Comparison of ENCODE assay signal across 20 cellular contexts in genomic region chr22:44407404-44408226, GRCh38.
DNase-seq lines count a peak whose midpoint lies in the region; ATAC-seq and TF ChIP-seq lines count a peak whose summit lies in the region.
"Had no signal": no experiment of that assay in that cellular context is flagged by ENCODE, and none has a peak within 500 bp of the region (broad histone marks: within the 10 kb centered on the region; RNA-seq: fewer than 3 reads in every experiment).

No MANE protein-coding gene starts in this region.

- no peak overlapping the region for H2BK5ac ChIP-seq in mesendoderm (ENCODE audit: low read length)

- H2BK120ac ChIP-seq in mesendoderm (ENCODE audit: low read depth, low read length): no peak overlapping the region

- WGBS in mesendoderm (ENCODE audit: extremely low coverage, insufficient coverage, low lambda C conversion rate): no CpG with 5 or more reads among the region's 18 CpGs
- 80 to 82% methylated on average over 18 of the region's 18 CpGs for WGBS in aorta, 2 donors

- H3K36me3 Mint-ChIP-seq in chondrocyte (ENCODE audit: low read depth) (no peaks in the 10 kb centered on the region), nephron progenitor cell (ENCODE audit: low read depth) (no peaks in the 10 kb centered on the region)
- H3K36me3 Mint-ChIP-seq in stimulated activated memory B cell treated with anti-CD40 and anti-IgM and Interleukin-4, amounts not matched to agents 10 μg/mL and 1 μg/mL and 100 μg/mL, for 72 hours: no peaks in the 10 kb centered on the region
- H3K36me3 Mint-ChIP-seq: neural progenitor cell had no signal

- peak; percentile 4 for DNase-seq in activated naive CD4-positive, alpha-beta T cell treated with anti-CD3 and anti-CD28 coated beads, Interleukin-2, amount 50 U/mL, for 16 hours
- no peak for DNase-seq in activated naive CD4-positive, alpha-beta T cell (lab: John Stamatoyannopoulos, UW)
- peak; percentile 68 for DNase-seq in chondrocyte (ENCODE audit: low spot score)
- DNase-seq in mesendoderm: no peak
- DNase-seq in aorta: peak; percentile 36 to 43
- DNase-seq in nephron progenitor cell: no peak
- DNase-seq: activated CD4-positive, alpha-beta T cell treated with anti-CD3 and anti-CD28 coated beads, Interleukin-2, amount 10 ng/mL, durations not matched to agents 7 days and 5 days; adrenal gland; NCI-H1436 treated with DMSO at 0.1 percent for 48 hours; NCI-H2171; SJCRH30; stimulated activated CD4-positive, alpha-beta T cell treated with anti-CD3 and anti-CD28 coated beads, Interleukin-4, amount 100 ng/mL, for 4 hours; T-helper 1 cell had no signal

- H3K4ac ChIP-seq in mesendoderm (ENCODE audit: low read depth, low read length): no peak overlapping the region

- no peak overlapping the region for H4K5ac ChIP-seq in mesendoderm (ENCODE audit: low read length)

- H3K27ac ChIP-seq in mesendoderm (ENCODE audit: low read depth, low read length) (no peak overlapping the region), aorta (ENCODE audit: low read depth in 1 of 2, low read length in 2 of 2) (no peak overlapping the region)
- H3K27ac ChIP-seq: adrenal gland; BLaER1 treated with 17β-estradiol and CSF1 and Interleukin-3, amounts not matched to agents 10 nM and 100 nM; esophagus muscularis mucosa; HL-60; neural progenitor cell; SJCRH30 had no signal

- no peak for ATAC-seq in aorta (ENCODE audit: low FRiP score)
- no peak for ATAC-seq in HG03439 (IDR thresholded peaks at IDR 0.05; ENCODE audit: unreplicated experiment)
- ATAC-seq in stimulated activated memory B cell treated with anti-CD40 and anti-IgM and Interleukin-4, amounts not matched to agents 10 μg/mL and 1 μg/mL and 100 μg/mL, for 72 hours: no peak

- H4K8ac ChIP-seq in mesendoderm (ENCODE audit: low read depth, low read length): no peak overlapping the region

- H3K56ac ChIP-seq in mesendoderm (ENCODE audit: low read length): peak overlapping the region; percentile 71

- H3K36me3 ChIP-seq in mesendoderm (ENCODE audit: control insufficient read depth, insufficient read depth, low read length) (no peaks in the 10 kb centered on the region), aorta (ENCODE audit: control insufficient read depth in 1 of 2, insufficient read depth in 2 of 2, low read length in 1 of 2) (no peaks in the 10 kb centered on the region)
- H3K36me3 ChIP-seq: adrenal gland; BLaER1 treated with 17β-estradiol and CSF1 and Interleukin-3, amounts not matched to agents 10 nM and 100 nM; esophagus muscularis mucosa; neural progenitor cell; SJCRH30 had no signal

- no peaks in the 10 kb centered on the region for H3K79me2 ChIP-seq in mesendoderm (ENCODE audit: control insufficient read depth, insufficient read depth, low read length)

- H3K9me3 Mint-ChIP-seq in chondrocyte (ENCODE audit: low read depth) (no peaks in the 10 kb centered on the region), nephron progenitor cell (no peaks in the 10 kb centered on the region)
- H3K9me3 Mint-ChIP-seq in stimulated activated memory B cell treated with anti-CD40 and anti-IgM and Interleukin-4, amounts not matched to agents 10 μg/mL and 1 μg/mL and 100 μg/mL, for 72 hours: no peaks in the 10 kb centered on the region
- H3K9me3 Mint-ChIP-seq: activated CD4-positive, alpha-beta T cell treated with anti-CD3 and anti-CD28 coated beads, Interleukin-2, amount 10 ng/mL, durations not matched to agents 7 days and 5 days; activated T-helper 2 cell treated with anti-CD3 and anti-CD28 coated beads, Interferon-gamma antibody, Interleukin-2, Interleukin-4, amounts not matched to agents 10 μg/mL and 5 μg/mL and 100 μg/mL, durations not matched to agents 14 hours and 24 hours and 36 hours; neural progenitor cell had no signal

- H3K4me1 Mint-ChIP-seq in chondrocyte (ENCODE audit: low read depth) (no peaks in the 10 kb centered on the region), nephron progenitor cell (peaks cover 28% of the 10 kb centered on the region)
- no peaks in the 10 kb centered on the region for H3K4me1 Mint-ChIP-seq in stimulated activated memory B cell treated with anti-CD40 and anti-IgM and Interleukin-4, amounts not matched to agents 10 μg/mL and 1 μg/mL and 100 μg/mL, for 72 hours
- H3K4me1 Mint-ChIP-seq: activated CD4-positive, alpha-beta T cell treated with anti-CD3 and anti-CD28 coated beads, Interleukin-2, amount 10 ng/mL, durations not matched to agents 7 days and 5 days had no signal

- H3K4me3 Mint-ChIP-seq in chondrocyte (ENCODE audit: unreplicated experiment) (no peak overlapping the region), nephron progenitor cell (no peak overlapping the region)
- no peak overlapping the region for H3K4me3 Mint-ChIP-seq in stimulated activated memory B cell treated with anti-CD40 and anti-IgM and Interleukin-4, amounts not matched to agents 10 μg/mL and 1 μg/mL and 100 μg/mL, for 72 hours
- H3K4me3 Mint-ChIP-seq: activated CD4-positive, alpha-beta T cell treated with anti-CD3 and anti-CD28 coated beads, Interleukin-2, amount 10 ng/mL, durations not matched to agents 7 days and 5 days; neural progenitor cell had no signal

- H3K4me3 ChIP-seq in mesendoderm (ENCODE audit: low read length) (no peak overlapping the region), aorta (ENCODE audit: low read length in 2 of 2) (no peak overlapping the region)
- H3K4me3 ChIP-seq: adrenal gland; BLaER1 treated with 17β-estradiol and CSF1 and Interleukin-3, amounts not matched to agents 10 nM and 100 nM; esophagus muscularis mucosa; neural progenitor cell; SJCRH30 had no signal

- H3K79me1 ChIP-seq in mesendoderm (ENCODE audit: low read length): no peaks in the 10 kb centered on the region

- H3K23ac ChIP-seq in mesendoderm (ENCODE audit: low read length): no peak overlapping the region

- TF ChIP-seq CTCF in chondrocyte (IDR thresholded peaks at IDR 0.05) (no peak), nephron progenitor cell (IDR thresholded peaks at IDR 0.05) (no peak)

- H3K4me1 ChIP-seq in mesendoderm (ENCODE audit: control insufficient read depth, low read depth, low read length): no peaks in the 10 kb centered on the region
- H3K4me1 ChIP-seq in aorta (ENCODE audit: control insufficient read depth in 1 of 2, insufficient read depth in 2 of 2, low read length in 2 of 2): no peaks in the 10 kb centered on the region
- H3K4me1 ChIP-seq: adrenal gland; BLaER1 treated with 17β-estradiol and CSF1 and Interleukin-3, amounts not matched to agents 10 nM and 100 nM; SJCRH30 had no signal

- H3K27me3 Mint-ChIP-seq in chondrocyte (ENCODE audit: low read depth) (peaks cover 25% of the 10 kb centered on the region), nephron progenitor cell (ENCODE audit: low read depth, poor library complexity) (peaks cover 16% of the 10 kb centered on the region)
- H3K27me3 Mint-ChIP-seq in stimulated activated memory B cell treated with anti-CD40 and anti-IgM and Interleukin-4, amounts not matched to agents 10 μg/mL and 1 μg/mL and 100 μg/mL, for 72 hours: peaks cover 29% of the 10 kb centered on the region
- H3K27me3 Mint-ChIP-seq: activated CD4-positive, alpha-beta T cell treated with anti-CD3 and anti-CD28 coated beads, Interleukin-2, amount 10 ng/mL, durations not matched to agents 7 days and 5 days had no signal

- H3K9ac ChIP-seq in mesendoderm (ENCODE audit: low read length): no peak overlapping the region
- H3K9ac ChIP-seq: BLaER1 treated with 17β-estradiol and CSF1 and Interleukin-3, amounts not matched to agents 10 nM and 100 nM; neural progenitor cell had no signal

- intact Hi-C loops in aorta (cut with DNase I): no loop called here

- no peaks in the 10 kb centered on the region for H3K9me3 ChIP-seq in aorta (ENCODE audit: control insufficient read depth, low read length)
- H3K9me3 ChIP-seq: adrenal gland; BLaER1 treated with 17β-estradiol and CSF1 and Interleukin-3, amounts not matched to agents 10 nM and 100 nM; esophagus muscularis mucosa; SJCRH30 had no signal

- H3K4me2 ChIP-seq in mesendoderm (ENCODE audit: low read length): no peak overlapping the region
- H3K4me2 ChIP-seq: BLaER1 treated with 17β-estradiol and CSF1 and Interleukin-3, amounts not matched to agents 10 nM and 100 nM; neural progenitor cell had no signal

- H2AK5ac ChIP-seq in mesendoderm (ENCODE audit: low read length): no peak overlapping the region

- H2BK15ac ChIP-seq in mesendoderm (replicated peaks; ENCODE audit: low read depth): no peak overlapping the region

- H3K18ac ChIP-seq in mesendoderm (ENCODE audit: low read length): no peak overlapping the region

- H3K27me3 ChIP-seq in mesendoderm (ENCODE audit: insufficient read depth, low read length, poor library complexity) (no peaks in the 10 kb centered on the region), aorta (ENCODE audit: control insufficient read depth in 1 of 2, insufficient read depth in 2 of 2, low read length in 1 of 2) (no peaks in the 10 kb centered on the region)
- H3K27me3 ChIP-seq: adrenal gland; BLaER1 treated with 17β-estradiol and CSF1 and Interleukin-3, amounts not matched to agents 10 nM and 100 nM; esophagus muscularis mucosa; neural progenitor cell had no signal

- H3K27ac Mint-ChIP-seq in chondrocyte (ENCODE audit: unreplicated experiment): no peak overlapping the region
- no peak overlapping the region for H3K27ac Mint-ChIP-seq in nephron progenitor cell
- no peak overlapping the region for H3K27ac Mint-ChIP-seq in stimulated activated memory B cell treated with anti-CD40 and anti-IgM and Interleukin-4, amounts not matched to agents 10 μg/mL and 1 μg/mL and 100 μg/mL, for 72 hours
- H3K27ac Mint-ChIP-seq: activated CD4-positive, alpha-beta T cell treated with anti-CD3 and anti-CD28 coated beads, Interleukin-2, amount 10 ng/mL, durations not matched to agents 7 days and 5 days; activated T-helper 2 cell treated with anti-CD3 and anti-CD28 coated beads, Interferon-gamma antibody, Interleukin-2, Interleukin-4, amounts not matched to agents 10 μg/mL and 5 μg/mL and 100 μg/mL, durations not matched to agents 14 hours and 24 hours and 36 hours; neural progenitor cell had no signal

Comparison
In these comparisons a context has a peak if more than half of its experiments do, and no peak if none do; other contexts are left out.
1. DNase-seq: peak in activated naive CD4-positive, alpha-beta T cell treated with anti-CD3 and anti-CD28 coated beads, Interleukin-2, amount 50 U/mL, for 16 hours (single experiment), chondrocyte (single experiment) and aorta (2 of 2); none in activated naive CD4-positive, alpha-beta T cell (0 of 4), mesendoderm (single experiment) and nephron progenitor cell (single experiment).